Comparison of ENCODE assay signal across 1 cellular context in the genomic region with DNA sequence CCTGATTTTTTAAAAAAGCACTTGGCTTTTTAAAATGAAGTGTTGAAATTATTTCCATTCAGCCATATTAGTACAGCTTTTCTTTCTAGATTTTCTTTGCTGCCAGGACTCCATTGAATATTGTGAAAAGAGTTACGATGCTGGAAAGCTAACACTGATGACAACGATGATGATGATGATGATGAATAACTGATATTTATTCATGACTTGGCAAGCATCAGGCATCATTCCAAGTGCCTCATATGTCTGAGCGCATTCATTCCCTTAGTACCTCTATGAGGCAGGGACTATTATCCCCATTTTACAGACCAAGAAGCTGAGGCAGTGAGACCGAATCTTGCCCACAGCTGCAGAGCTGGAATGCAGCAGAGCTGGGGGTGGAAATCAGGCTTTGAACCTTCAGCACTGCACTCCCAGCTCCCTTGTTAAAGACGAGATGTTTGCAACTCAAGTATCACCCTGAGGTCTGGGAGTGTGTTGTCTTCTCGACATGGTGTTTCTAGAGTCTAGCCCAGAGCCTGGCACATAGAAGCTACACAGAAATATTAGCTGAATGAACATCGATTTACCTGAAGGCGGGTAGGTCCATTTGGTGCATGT.
TF ChIP-seq lines count a peak whose summit lies in the region.

No MANE protein-coding gene starts in this region.

TF ChIP-seq in HEK293, 187 proteins besides CTCF, POLR2A, EP300 and RAD21 (continued from another document):
- TF ChIP-seq, protein P1, sequence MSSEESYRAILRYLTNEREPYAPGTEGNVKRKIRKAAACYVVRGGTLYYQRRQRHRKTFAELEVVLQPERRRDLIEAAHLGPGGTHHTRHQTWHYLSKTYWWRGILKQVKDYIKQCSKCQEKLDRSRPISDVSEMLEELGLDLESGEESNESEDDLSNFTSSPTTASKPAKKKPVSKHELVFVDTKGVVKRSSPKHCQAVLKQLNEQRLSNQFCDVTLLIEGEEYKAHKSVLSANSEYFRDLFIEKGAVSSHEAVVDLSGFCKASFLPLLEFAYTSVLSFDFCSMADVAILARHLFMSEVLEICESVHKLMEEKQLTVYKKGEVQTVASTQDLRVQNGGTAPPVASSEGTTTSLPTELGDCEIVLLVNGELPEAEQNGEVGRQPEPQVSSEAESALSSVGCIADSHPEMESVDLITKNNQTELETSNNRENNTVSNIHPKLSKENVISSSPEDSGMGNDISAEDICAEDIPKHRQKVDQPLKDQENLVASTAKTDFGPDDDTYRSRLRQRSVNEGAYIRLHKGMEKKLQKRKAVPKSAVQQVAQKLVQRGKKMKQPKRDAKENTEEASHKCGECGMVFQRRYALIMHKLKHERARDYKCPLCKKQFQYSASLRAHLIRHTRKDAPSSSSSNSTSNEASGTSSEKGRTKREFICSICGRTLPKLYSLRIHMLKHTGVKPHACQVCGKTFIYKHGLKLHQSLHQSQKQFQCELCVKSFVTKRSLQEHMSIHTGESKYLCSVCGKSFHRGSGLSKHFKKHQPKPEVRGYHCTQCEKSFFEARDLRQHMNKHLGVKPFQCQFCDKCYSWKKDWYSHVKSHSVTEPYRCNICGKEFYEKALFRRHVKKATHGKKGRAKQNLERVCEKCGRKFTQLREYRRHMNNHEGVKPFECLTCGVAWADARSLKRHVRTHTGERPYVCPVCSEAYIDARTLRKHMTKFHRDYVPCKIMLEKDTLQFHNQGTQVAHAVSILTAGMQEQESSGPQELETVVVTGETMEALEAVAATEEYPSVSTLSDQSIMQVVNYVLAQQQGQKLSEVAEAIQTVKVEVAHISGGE (tag by site-specific recombination; conservative IDR thresholded peaks at IDR 0.05; ENCODE audit: low read depth): no peak
- TF ChIP-seq OSR2 (tag by site-specific recombination; IDR thresholded peaks at IDR 0.05): no peak
- TF ChIP-seq, protein P2, sequence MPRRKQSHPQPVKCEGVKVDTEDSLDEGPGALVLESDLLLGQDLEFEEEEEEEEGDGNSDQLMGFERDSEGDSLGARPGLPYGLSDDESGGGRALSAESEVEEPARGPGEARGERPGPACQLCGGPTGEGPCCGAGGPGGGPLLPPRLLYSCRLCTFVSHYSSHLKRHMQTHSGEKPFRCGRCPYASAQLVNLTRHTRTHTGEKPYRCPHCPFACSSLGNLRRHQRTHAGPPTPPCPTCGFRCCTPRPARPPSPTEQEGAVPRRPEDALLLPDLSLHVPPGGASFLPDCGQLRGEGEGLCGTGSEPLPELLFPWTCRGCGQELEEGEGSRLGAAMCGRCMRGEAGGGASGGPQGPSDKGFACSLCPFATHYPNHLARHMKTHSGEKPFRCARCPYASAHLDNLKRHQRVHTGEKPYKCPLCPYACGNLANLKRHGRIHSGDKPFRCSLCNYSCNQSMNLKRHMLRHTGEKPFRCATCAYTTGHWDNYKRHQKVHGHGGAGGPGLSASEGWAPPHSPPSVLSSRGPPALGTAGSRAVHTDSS (tag by site-specific recombination; IDR thresholded peaks at IDR 0.05): peak; percentile 63
